9 cellular contexts compared by ENCODE assay signal in genomic region chr18:47260138-47260923, GRCh38. TPM values are rescaled to one million over a fixed set of nuclear protein-coding genes. Genes with fewer than 3 reads are reported as not detected.
A peak's percentile ranks its signal among the peaks of the same experiment; 100 is the strongest.
DNase-seq lines count a peak whose midpoint lies in the region; ATAC-seq lines count a peak whose summit lies in the region.
"Had no signal": no experiment of that assay in that cellular context is flagged by ENCODE, and none has a peak within 500 bp of the region (broad histone marks: within the 10 kb centered on the region; RNA-seq: fewer than 3 reads in every experiment).

No MANE protein-coding gene starts in this region.

- H3K4me3 Mint-ChIP-seq in activated naive CD8-positive, alpha-beta T cell treated with anti-CD3 and anti-CD28 coated beads for 36 hours, result no peak overlapping the region

- H3K36me3 ChIP-seq in iPS-15b (ENCODE audit: control insufficient read depth, insufficient read depth, low read length) (no peaks in the 10 kb centered on the region), aorta (ENCODE audit: control insufficient read depth in 1 of 2, insufficient read depth in 2 of 2, low read length in 1 of 2) (no peaks in the 10 kb centered on the region)
- H3K36me3 ChIP-seq: HAP-1 had no signal

- peaks cover 90% of the 10 kb centered on the region for H3K27me3 Mint-ChIP-seq in activated naive CD8-positive, alpha-beta T cell treated with anti-CD3 and anti-CD28 coated beads for 36 hours

- H3K9me3 ChIP-seq in iPS-15b (ENCODE audit: control insufficient read depth, insufficient read depth, low read length), result no peaks in the 10 kb centered on the region
- peaks cover 7% of the 10 kb centered on the region for H3K9me3 ChIP-seq in aorta (ENCODE audit: control insufficient read depth, low read length)
- H3K9me3 ChIP-seq: HAP-1 had no signal

- H3K4me1 ChIP-seq in iPS-15b (ENCODE audit: control insufficient read depth, insufficient read depth, low read length) (peaks cover 11% of the 10 kb centered on the region), aorta (ENCODE audit: control insufficient read depth in 1 of 2, insufficient read depth in 2 of 2, low read length in 2 of 2) (no peaks in the 10 kb centered on the region)
- H3K4me1 ChIP-seq: HAP-1 had no signal

- 5 to 6% methylated on average over 36 of the region's 36 CpGs for WGBS in aorta, 2 donors

- ATAC-seq in aorta (ENCODE audit: low FRiP score) (peak; percentile 33), HG02642 (IDR thresholded peaks at IDR 0.05; ENCODE audit: poor library complexity, unreplicated experiment) (no peak), GM21447 (IDR thresholded peaks at IDR 0.05; ENCODE audit: unreplicated experiment) (no peak), GM19463 (IDR thresholded peaks at IDR 0.05; ENCODE audit: unreplicated experiment) (no peak)

- intact Hi-C loops in aorta (cut with DNase I), result no loop called here

- no peak overlapping the region for H3K27ac Mint-ChIP-seq in activated naive CD8-positive, alpha-beta T cell treated with anti-CD3 and anti-CD28 coated beads for 36 hours

- peaks cover 9% of the 10 kb centered on the region for H3K4me1 Mint-ChIP-seq in activated naive CD8-positive, alpha-beta T cell treated with anti-CD3 and anti-CD28 coated beads for 36 hours

- peaks cover 98% of the 10 kb centered on the region for H3K27me3 ChIP-seq in iPS-15b (ENCODE audit: control insufficient read depth, insufficient read depth, low read length)
- H3K27me3 ChIP-seq in aorta (ENCODE audit: control insufficient read depth in 1 of 2, insufficient read depth in 2 of 2, low read length in 1 of 2), result peaks cover 0 to 4% of the 10 kb centered on the region in 2 donors

- no peak overlapping the region for H3K9ac ChIP-seq in iPS-15b (ENCODE audit: low read depth, low read length)

- DNase-seq in stimulated activated CD4-positive, alpha-beta T cell treated with anti-CD3 and anti-CD28 coated beads, Interleukin-4, amount 100 ng/mL, for 48 hours (ENCODE audit: low read depth in 2 of 2), result peak; percentile 26 to 33
- no peak for DNase-seq in stimulated activated CD4-positive, alpha-beta T cell treated with anti-CD3 and anti-CD28 coated beads, Interleukin-4, amount 100 ng/mL, for 1 hour
- peak; percentile 47 for DNase-seq in activated naive CD8-positive, alpha-beta T cell treated with anti-CD3 and anti-CD28 coated beads for 36 hours
- no peak for DNase-seq in aorta

- H3K27ac ChIP-seq in aorta (ENCODE audit: low read depth in 1 of 2, low read length in 2 of 2), result no peak overlapping the region

- peak overlapping the region; percentile 0 for H3K4me3 ChIP-seq in iPS-15b (ENCODE audit: low read depth, low read length)
- no peak overlapping the region for H3K4me3 ChIP-seq in aorta (ENCODE audit: low read length in 2 of 2)
- H3K4me3 ChIP-seq: HAP-1 had no signal

- no peaks in the 10 kb centered on the region for H3K9me3 Mint-ChIP-seq in activated naive CD8-positive, alpha-beta T cell treated with anti-CD3 and anti-CD28 coated beads for 36 hours

- peaks cover 2% of the 10 kb centered on the region for H3K36me3 Mint-ChIP-seq in activated naive CD8-positive, alpha-beta T cell treated with anti-CD3 and anti-CD28 coated beads for 36 hours

RNA-seq across cellular contexts. Expression of gene SKOR2, which starts 8.9 kb away (rescaled TPM):
- not detected for total RNA-seq in activated naive CD8-positive, alpha-beta T cell treated with anti-CD3 and anti-CD28 coated beads for 36 hours
- not detected for total RNA-seq in aorta
- polyA plus RNA-seq in aorta, result not detected

Comparison
In these comparisons a context has a peak if more than half of its experiments do, and no peak if none do; other contexts are left out.
1. DNase-seq: peak in stimulated activated CD4-positive, alpha-beta T cell treated with anti-CD3 and anti-CD28 coated beads, Interleukin-4, amount 100 ng/mL, for 48 hours (2 of 2) and activated naive CD8-positive, alpha-beta T cell treated with anti-CD3 and anti-CD28 coated beads for 36 hours (single experiment); none in stimulated activated CD4-positive, alpha-beta T cell treated with anti-CD3 and anti-CD28 coated beads, Interleukin-4, amount 100 ng/mL, for 1 hour (single experiment) and aorta (0 of 2).